In the genomic region with DNA sequence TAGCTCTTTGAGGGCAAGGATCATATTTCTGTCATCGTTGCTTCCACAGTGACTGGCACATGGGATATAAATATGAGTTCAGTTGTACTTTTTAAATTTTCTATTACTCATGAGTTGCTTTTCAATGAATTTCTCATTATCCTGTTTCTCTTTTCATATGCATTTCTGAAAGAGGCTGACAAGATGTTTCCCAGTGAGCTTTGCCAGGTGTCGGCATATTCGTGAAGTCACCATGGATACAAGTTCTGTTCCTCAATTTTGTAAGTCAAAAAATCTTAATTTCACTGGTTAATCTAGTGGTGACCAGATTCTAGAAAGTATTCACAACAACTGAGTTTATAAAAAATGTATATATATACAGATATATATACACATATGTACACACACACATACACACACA, we compare ENCODE assay signal across 20 cellular contexts. TPM values are rescaled to one million over a fixed set of nuclear protein-coding genes. Genes with fewer than 3 reads are reported as not detected.
A peak's percentile ranks its signal among the peaks of the same experiment; 100 is the strongest.
DNase-seq lines count a peak whose midpoint lies in the region; ATAC-seq and TF ChIP-seq lines count a peak whose summit lies in the region.
"Had no signal": no experiment of that assay in that cellular context is flagged by ENCODE, and none has a peak within 500 bp of the region (broad histone marks: within the 10 kb centered on the region; RNA-seq: fewer than 3 reads in every experiment).

No MANE protein-coding gene starts in this region.

- H3K27ac ChIP-seq in KMS-11 (no peak overlapping the region), osteoblast (ENCODE audit: low read depth, low read length) (no peak overlapping the region), thyroid gland (no peak overlapping the region), prostate gland (no peak overlapping the region)
- H3K27ac ChIP-seq: BLaER1, body of pancreas, Peyer's patch, vagina had no signal

- H3K4me3 ChIP-seq in KMS-11 (IDR thresholded peaks at IDR 0.05; ENCODE audit: insufficient read depth, low read depth, low read length) (no peak overlapping the region), osteoblast (ENCODE audit: insufficient read depth, low read length) (no peak overlapping the region), thyroid gland (replicated peaks in 1 of 3) (no peak overlapping the region), prostate gland (no peak overlapping the region)
- H3K4me3 ChIP-seq: BLaER1 had no signal

- no peak for ATAC-seq in activated naive CD8-positive, alpha-beta T cell treated with anti-CD3 and anti-CD28 coated beads, Interleukin-2, amount 50 U/mL, for 24 hours
- ATAC-seq: body of pancreas had no signal

- H3K4me2 ChIP-seq in KMS-11, result 0 out of 2 replicates have a peak overlapping the region, but pooled peaks have one; percentile 38
- peak overlapping the region; percentile 89 for H3K4me2 ChIP-seq in osteoblast (ENCODE audit: insufficient read depth, low read length)

- no peaks in the 10 kb centered on the region for H3K36me3 Mint-ChIP-seq in activated T-cell treated with anti-CD3 and anti-CD28 coated beads, Interleukin-2, amount 50 U/mL, for 24 hours (ENCODE audit: low read depth)
- H3K36me3 Mint-ChIP-seq in activated naive CD8-positive, alpha-beta T cell treated with anti-CD3 and anti-CD28 coated beads, Interleukin-2, amount 50 U/mL, for 24 hours (ENCODE audit: low read depth), result no peaks in the 10 kb centered on the region

- H3K4me3 Mint-ChIP-seq in activated T-cell treated with anti-CD3 and anti-CD28 coated beads, Interleukin-2, amount 50 U/mL, for 24 hours, result peak overlapping the region; percentile 56
- no peak overlapping the region for H3K4me3 Mint-ChIP-seq in activated naive CD8-positive, alpha-beta T cell treated with anti-CD3 and anti-CD28 coated beads, Interleukin-2, amount 50 U/mL, for 24 hours

- H3K9ac ChIP-seq in KMS-11, result no peak overlapping the region
- H3K9ac ChIP-seq: BLaER1 had no signal

- no peaks in the 10 kb centered on the region for H3K27me3 Mint-ChIP-seq in activated T-cell treated with anti-CD3 and anti-CD28 coated beads, Interleukin-2, amount 50 U/mL, for 24 hours
- no peaks in the 10 kb centered on the region for H3K27me3 Mint-ChIP-seq in activated naive CD8-positive, alpha-beta T cell treated with anti-CD3 and anti-CD28 coated beads, Interleukin-2, amount 50 U/mL, for 24 hours

- no peaks in the 10 kb centered on the region for H4K20me1 ChIP-seq in KMS-11 (ENCODE audit: insufficient read depth)
- no peaks in the 10 kb centered on the region for H4K20me1 ChIP-seq in osteoblast (ENCODE audit: insufficient read depth, low read length)
- H4K20me1 ChIP-seq: BLaER1 had no signal

- H2AFZ ChIP-seq in KMS-11 (ENCODE audit: low read depth) (no peak overlapping the region), osteoblast (ENCODE audit: low read length) (peak overlapping the region; percentile 96)

- no peak for DNase-seq in activated T-cell treated with anti-CD3 and anti-CD28 coated beads, Interleukin-2, amount 50 U/mL, for 24 hours
- no peak for DNase-seq in activated T-cell treated with anti-CD3 and anti-CD28 coated beads, Interleukin-2, amount 50 U/mL, for 1 hour
- DNase-seq in activated naive CD8-positive, alpha-beta T cell treated with anti-CD3 and anti-CD28 coated beads, Interleukin-2, amount 50 U/mL, for 24 hours, result no peak
- no peak for DNase-seq in osteoblast (ENCODE audit: insufficient read length, low spot score, missing footprints)
- DNase-seq in thyroid gland, result no peak
- no peak for DNase-seq in NCI-H1417 treated with DMSO at 0.1 percent for 48 hours (lab: John Stamatoyannopoulos, UW)
- DNase-seq in prostate gland (ENCODE audit: low spot score), result no peak
- DNase-seq: activated CD8-positive, alpha-beta memory T cell treated with anti-CD3 and anti-CD28 coated beads, Interleukin-2, amount 50 U/mL, for 48 hours; body of pancreas; DND-41; foreskin melanocyte; NCI-H1436; NCI-H2107; NCI-H510A; NK-92 treated with Interleukin-12 subunit alpha and Interleukin-12 subunit beta, amount 100 ng/mL, for 24 hours; Peyer's patch had no signal

- 88 to 96% methylated on average over 3 of the region's 3 CpGs for WGBS in thyroid gland, 2 donors
- 69% methylated on average over 3 of the region's 3 CpGs for WGBS in prostate gland

- H3K4me1 Mint-ChIP-seq in activated T-cell treated with anti-CD3 and anti-CD28 coated beads, Interleukin-2, amount 50 U/mL, for 24 hours (ENCODE audit: low read depth), result peaks cover 22% of the 10 kb centered on the region
- peaks cover 19% of the 10 kb centered on the region for H3K4me1 Mint-ChIP-seq in activated naive CD8-positive, alpha-beta T cell treated with anti-CD3 and anti-CD28 coated beads, Interleukin-2, amount 50 U/mL, for 24 hours

- H3K9me3 Mint-ChIP-seq in activated T-cell treated with anti-CD3 and anti-CD28 coated beads, Interleukin-2, amount 50 U/mL, for 24 hours, result peaks cover 3% of the 10 kb centered on the region
- H3K9me3 Mint-ChIP-seq in activated naive CD8-positive, alpha-beta T cell treated with anti-CD3 and anti-CD28 coated beads, Interleukin-2, amount 50 U/mL, for 24 hours, result peaks cover 4% of the 10 kb centered on the region
- H3K9me3 Mint-ChIP-seq: T-helper 1 cell treated with Interleukin-12 subunit alpha and Interleukin-12 subunit beta and Interleukin-4 antibody, amounts not matched to agents 30 μg/mL and 1 μg/mL, for 36 hours had no signal

- no peaks in the 10 kb centered on the region for H3K36me3 ChIP-seq in KMS-11 (ENCODE audit: insufficient read depth)
- no peaks in the 10 kb centered on the region for H3K36me3 ChIP-seq in osteoblast (ENCODE audit: insufficient read depth, low read length)
- no peaks in the 10 kb centered on the region for H3K36me3 ChIP-seq in thyroid gland
- no peaks in the 10 kb centered on the region for H3K36me3 ChIP-seq in prostate gland
- H3K36me3 ChIP-seq: BLaER1, Peyer's patch, vagina had no signal

- peak overlapping the region; percentile 71 for H3K27ac Mint-ChIP-seq in activated T-cell treated with anti-CD3 and anti-CD28 coated beads, Interleukin-2, amount 50 U/mL, for 24 hours
- H3K27ac Mint-ChIP-seq in activated naive CD8-positive, alpha-beta T cell treated with anti-CD3 and anti-CD28 coated beads, Interleukin-2, amount 50 U/mL, for 24 hours, result peak overlapping the region; percentile 86

- H3K9me3 ChIP-seq in osteoblast (ENCODE audit: low read depth, low read length) (no peaks in the 10 kb centered on the region), thyroid gland (no peaks in the 10 kb centered on the region), prostate gland (no peaks in the 10 kb centered on the region)
- H3K9me3 ChIP-seq: BLaER1, body of pancreas, Peyer's patch, vagina had no signal

- H3K79me2 ChIP-seq in KMS-11 (ENCODE audit: insufficient read depth, low read depth) (no peaks in the 10 kb centered on the region), osteoblast (ENCODE audit: insufficient read depth, low read length) (no peaks in the 10 kb centered on the region)

- intact Hi-C loops in thyroid gland (cut with DNase I), result no loop called here
- intact Hi-C loops in prostate gland (cut with DNase I), result no loop called here

- TF ChIP-seq CTCF in KMS-11 (conservative IDR thresholded peaks at IDR 0.05; ENCODE audit: low read depth, low read length), result no peak
- TF ChIP-seq CTCF in osteoblast (IDR thresholded peaks at IDR 0.05; ENCODE audit: extremely low read depth, low read depth, low read length), result no peak
- no peak for TF ChIP-seq CTCF in thyroid gland (IDR thresholded peaks at IDR 0.05)
- TF ChIP-seq CTCF in prostate gland (IDR thresholded peaks at IDR 0.05), result no peak

- H3K4me1 ChIP-seq in KMS-11 (ENCODE audit: low read depth, poor library complexity, severe bottlenecking) (peaks cover 4% of the 10 kb centered on the region), osteoblast (ENCODE audit: insufficient read depth, low read length) (peaks cover 11% of the 10 kb centered on the region), thyroid gland (no peaks in the 10 kb centered on the region), prostate gland (replicated peaks) (no peaks in the 10 kb centered on the region)
- H3K4me1 ChIP-seq: body of pancreas, Peyer's patch, vagina had no signal

- no peaks in the 10 kb centered on the region for H3K27me3 ChIP-seq in KMS-11 (ENCODE audit: insufficient read depth, low read depth)
- H3K27me3 ChIP-seq in osteoblast (ENCODE audit: insufficient read depth, low read length), result no peaks in the 10 kb centered on the region
- no peaks in the 10 kb centered on the region for H3K27me3 ChIP-seq in thyroid gland
- no peaks in the 10 kb centered on the region for H3K27me3 ChIP-seq in prostate gland (replicated peaks; ENCODE audit: insufficient read depth)
- H3K27me3 ChIP-seq: BLaER1, body of pancreas, Peyer's patch, vagina had no signal

- TF ChIP-seq POLR2A in thyroid gland (IDR thresholded peaks at IDR 0.05) (no peak), prostate gland (IDR thresholded peaks at IDR 0.05) (no peak)

RNA-seq across cellular contexts. Expression of a gene that starts 55.7 kb away (rescaled TPM):
- total RNA-seq in osteoblast (36.2 and 42.1 TPM in 2 replicates), thyroid gland (10 to 100 TPM; 32.1 to 52.7 (median 47.4) TPM), prostate gland (10 to 100 TPM; 30.2 to 40.4 TPM)
